ENCODE assay signal across 8 cellular contexts in the genomic region with DNA sequence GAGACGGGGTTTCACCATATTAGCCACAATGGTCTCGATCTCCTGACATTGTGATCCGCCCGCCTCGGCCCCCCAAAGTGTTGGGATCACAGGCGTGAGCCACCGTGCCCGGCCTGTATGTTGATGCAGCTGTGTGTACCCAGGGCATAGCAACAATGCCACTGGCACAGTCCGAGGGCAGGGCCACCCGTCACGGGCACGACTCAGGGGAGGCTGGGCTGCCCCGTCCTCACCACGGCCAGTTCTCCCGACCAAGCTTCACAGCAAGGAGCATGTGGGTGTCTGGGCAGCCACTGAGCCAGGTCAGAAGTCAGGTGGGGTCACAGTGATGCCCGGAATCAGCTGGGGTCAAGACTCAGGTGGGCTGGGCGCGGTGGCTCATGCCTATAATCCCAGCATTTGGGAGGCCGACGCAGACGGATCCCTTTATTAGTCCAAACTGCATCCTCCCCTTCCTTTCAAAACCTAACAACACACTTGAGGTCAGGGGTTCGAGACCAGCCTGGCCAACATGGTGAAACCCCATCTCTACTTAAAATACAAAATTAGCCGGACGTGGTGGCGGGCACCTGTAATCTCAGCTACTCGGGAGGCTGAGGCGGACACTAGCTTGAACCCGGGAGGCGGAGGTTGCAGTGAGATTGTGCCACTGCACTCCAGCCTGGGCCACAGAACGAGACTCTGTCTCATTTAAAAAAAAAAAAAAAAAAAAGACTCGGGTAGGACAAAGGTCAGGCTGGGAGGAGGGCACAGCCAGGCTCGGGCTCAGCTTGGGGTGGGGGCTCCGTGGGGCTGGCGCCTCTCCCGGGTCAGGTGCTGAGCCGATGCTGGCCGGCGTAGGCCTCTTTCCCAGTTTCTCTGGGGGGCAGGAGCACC. TPM values are rescaled to one million over a fixed set of nuclear protein-coding genes. Genes with fewer than 3 reads are reported as not detected.
DNase-seq lines count a peak whose midpoint lies in the region; ATAC-seq and TF ChIP-seq lines count a peak whose summit lies in the region.

No MANE protein-coding gene starts in this region.

- H3K9me3 ChIP-seq in HUES64 (ENCODE audit: insufficient read depth, low read depth, low read length): no peaks in the 10 kb centered on the region
- H3K9me3 ChIP-seq in mucosa of descending colon: no peaks in the 10 kb centered on the region

- H3K27me3 ChIP-seq in HUES64 (ENCODE audit: insufficient read depth, low read length): peaks cover 5% of the 10 kb centered on the region; the same call in 1 of the 2 replicates

- intact Hi-C loops in mucosa of descending colon (cut with DNase I, micrococcal nuclease): no loop called here

- H3K27ac ChIP-seq in 22Rv1 (peak overlapping the region; percentile 87), HUES64 (ENCODE audit: low read depth, low read length) (peak overlapping the region; percentile 92), caudate nucleus (ENCODE audit: low read depth, low read length) (peak overlapping the region; percentile 90)

- peak; percentile 37 for ATAC-seq in mucosa of descending colon
- no peak for ATAC-seq in GM19023 (IDR thresholded peaks at IDR 0.05; ENCODE audit: unreplicated experiment)

- H3K9ac ChIP-seq in HUES64 (ENCODE audit: low read depth, low read length): peak overlapping the region; percentile 86

- H3K4me1 ChIP-seq in HUES64 (ENCODE audit: insufficient read depth, low read length) (peaks cover 4% of the 10 kb centered on the region; the same call in 1 of the 2 replicates), mucosa of descending colon (ENCODE audit: low read depth) (peaks cover 21% of the 10 kb centered on the region)

- 73% methylated on average over 38 of the region's 38 CpGs for WGBS in HUES64

- no peak for DNase-seq in caudate nucleus (lab: John Stamatoyannopoulos, UW)
- DNase-seq in mucosa of descending colon: peak in 1 of 3 donors; percentile 59
- no peak for DNase-seq in NOMO-1 treated with DMSO at 0.1 percent for 48 hours (lab: John Stamatoyannopoulos, UW; ENCODE audit: unreplicated experiment)
- DNase-seq in stimulated activated CD4-positive, alpha-beta T cell treated with anti-CD3 and anti-CD28 coated beads, Interleukin-15, amount 100 ng/mL, for 24 hours: no peak
- no peak for DNase-seq in NCI-H1436 treated with DMSO at 0.1 percent for 48 hours (lab: John Stamatoyannopoulos, UW)

- peaks cover 6% of the 10 kb centered on the region; the same call in 1 of the 2 replicates for H3K36me3 ChIP-seq in HUES64 (ENCODE audit: insufficient read depth, low read length)
- H3K36me3 ChIP-seq in mucosa of descending colon (ENCODE audit: low read depth): no peaks in the 10 kb centered on the region

- TF ChIP-seq CTCF in 22Rv1 (IDR thresholded peaks at IDR 0.05): no peak
- no peak for TF ChIP-seq CTCF in mucosa of descending colon (IDR thresholded peaks at IDR 0.05)

- H3K4me3 ChIP-seq in HUES64 (ENCODE audit: low read length): peak overlapping the region; percentile 98
- H3K4me3 ChIP-seq in mucosa of descending colon: peak overlapping the region; percentile 71

RNA-seq across cellular contexts. Expression of gene CDC34, which starts 1.2 kb away (rescaled TPM):
- 94.3 TPM for polyA plus RNA-seq in HUES64 (2013, experiment 1 of 2)
- polyA plus RNA-seq in HUES64 (2013, experiment 2 of 2): 90.8 TPM
- 10 to 100 TPM; 64.6 to 78.0 (median 71.2) TPM for total RNA-seq in mucosa of descending colon

RNA-seq across cellular contexts. Expression of gene GZMM, which starts 13.5 kb away (rescaled TPM):
- not detected for polyA plus RNA-seq in HUES64 (2013, experiment 1 of 2)
- polyA plus RNA-seq in HUES64 (2013, experiment 2 of 2): 0.32 TPM
- total RNA-seq in mucosa of descending colon: 1 to 10 TPM in 2 of 3 donors, under 1 TPM in 1; 0.76 to 1.4 (median 1.4) TPM

RNA-seq across cellular contexts. Expression of gene TPGS1, which starts 23.1 kb away (rescaled TPM):
- polyA plus RNA-seq in HUES64 (2013, experiment 1 of 2): 10.0 TPM
- polyA plus RNA-seq in HUES64 (2013, experiment 2 of 2): 10.3 TPM
- 10 to 100 TPM; 15.5 to 20.6 (median 16.0) TPM for total RNA-seq in mucosa of descending colon

RNA-seq across cellular contexts. Expression of gene MADCAM1, which starts 34.1 kb away (rescaled TPM):
- 0.45 TPM for polyA plus RNA-seq in HUES64 (2013, experiment 1 of 2)
- polyA plus RNA-seq in HUES64 (2013, experiment 2 of 2): 0.57 TPM
- 1 to 10 TPM; 2.3 to 4.3 (median 4.1) TPM for total RNA-seq in mucosa of descending colon

RNA-seq across cellular contexts. Expression of gene BSG, which starts 42.0 kb away (rescaled TPM):
- 510 TPM for polyA plus RNA-seq in HUES64 (2013, experiment 1 of 2)
- polyA plus RNA-seq in HUES64 (2013, experiment 2 of 2): 542 TPM
- total RNA-seq in mucosa of descending colon: 1,000 to 10,000 TPM in 1 of 3 donors, 100 to 1,000 TPM in 2; 695 to 1,536 (median 896) TPM
